In genomic region chr6:31947070-31947675, GRCh38 we compare ENCODE assay signal across 22 cellular contexts. TPM values are rescaled to one million over a fixed set of nuclear protein-coding genes. Genes with fewer than 3 reads are reported as not detected.
"Had no signal": no experiment of that assay in that cellular context is flagged by ENCODE, and none has a peak within 500 bp of the region (broad histone marks: within the 10 kb centered on the region; RNA-seq: fewer than 3 reads in every experiment).

No MANE protein-coding gene starts in this region.

- H3K36me3 ChIP-seq: prostate gland had no signal

- H3K4me3 Mint-ChIP-seq: activated CD4-positive, alpha-beta T cell treated with anti-CD3 and anti-CD28 coated beads, Interleukin-2, amount 10 ng/mL, durations not matched to agents 7 days and 5 days; activated naive CD8-positive, alpha-beta T cell treated with anti-CD3 and anti-CD28 coated beads, Interleukin-2, amount 50 U/mL, for 24 hours; activated T-helper 1 cell treated with anti-CD3 and anti-CD28 coated beads, Interleukin-12 subunit alpha, Interleukin-12 subunit beta, Interleukin-2, Interleukin-4 antibody, amounts not matched to agents 30 ng/mL and 10 ng/mL and 1 ng/mL, durations not matched to agents 14 hours and 24 hours and 36 hours; natural killer cell treated with Interleukin-12 subunit alpha and Interleukin-12 subunit beta and Interleukin-15 and Interleukin-18, amount 100 ng/mL, for 72 hours; T-helper 2 cell treated with Interferon-gamma antibody and Interleukin-4, amounts not matched to agents 5 μg/mL and 100 μg/mL, for 36 hours had no signal

- H3K4me3 ChIP-seq: left ventricle myocardium inferior, prostate gland, testis had no signal

- H3K9me3 ChIP-seq: ascending aorta, esophagus squamous epithelium, left ventricle myocardium inferior, prostate gland, stomach, testis, upper lobe of right lung had no signal

- H3K9me3 Mint-ChIP-seq: activated CD4-positive, alpha-beta T cell treated with anti-CD3 and anti-CD28 coated beads, Interleukin-2, amount 10 ng/mL, durations not matched to agents 7 days and 5 days; activated naive CD8-positive, alpha-beta T cell treated with anti-CD3 and anti-CD28 coated beads, Interleukin-2, amount 50 U/mL, for 24 hours; activated T-helper 1 cell treated with anti-CD3 and anti-CD28 coated beads, Interleukin-12 subunit alpha, Interleukin-12 subunit beta, Interleukin-2, Interleukin-4 antibody, amounts not matched to agents 30 ng/mL and 10 ng/mL and 1 ng/mL, durations not matched to agents 14 hours and 24 hours and 36 hours; natural killer cell treated with Interleukin-12 subunit alpha and Interleukin-12 subunit beta and Interleukin-15 and Interleukin-18, amount 100 ng/mL, for 72 hours; T-helper 2 cell treated with Interferon-gamma antibody and Interleukin-4, amounts not matched to agents 5 μg/mL and 100 μg/mL, for 36 hours had no signal

- FAIRE-seq: kidney had no signal

- H3K36me3 Mint-ChIP-seq: natural killer cell treated with Interleukin-12 subunit alpha and Interleukin-12 subunit beta and Interleukin-15 and Interleukin-18, amount 100 ng/mL, for 72 hours had no signal

- H3K27ac Mint-ChIP-seq: activated CD4-positive, alpha-beta T cell treated with anti-CD3 and anti-CD28 coated beads, Interleukin-2, amount 10 ng/mL, durations not matched to agents 7 days and 5 days; activated naive CD8-positive, alpha-beta T cell treated with anti-CD3 and anti-CD28 coated beads, Interleukin-2, amount 50 U/mL, for 24 hours; activated T-helper 1 cell treated with anti-CD3 and anti-CD28 coated beads, Interleukin-12 subunit alpha, Interleukin-12 subunit beta, Interleukin-2, Interleukin-4 antibody, amounts not matched to agents 30 ng/mL and 10 ng/mL and 1 ng/mL, durations not matched to agents 14 hours and 24 hours and 36 hours; natural killer cell treated with Interleukin-12 subunit alpha and Interleukin-12 subunit beta and Interleukin-15 and Interleukin-18, amount 100 ng/mL, for 72 hours; T-helper 2 cell treated with Interferon-gamma antibody and Interleukin-4, amounts not matched to agents 5 μg/mL and 100 μg/mL, for 36 hours had no signal

- ATAC-seq: activated naive CD8-positive, alpha-beta T cell treated with anti-CD3 and anti-CD28 coated beads, Interleukin-2, amount 50 U/mL, for 24 hours; sciatic nerve; upper lobe of right lung had no signal

- H3K4me1 Mint-ChIP-seq: activated CD4-positive, alpha-beta T cell treated with anti-CD3 and anti-CD28 coated beads, Interleukin-2, amount 10 ng/mL, durations not matched to agents 7 days and 5 days had no signal

- H3K27me3 ChIP-seq: ascending aorta, stomach, testis, upper lobe of right lung had no signal

- DNase-seq: activated CD4-positive, alpha-beta T cell treated with anti-CD3 and anti-CD28 coated beads, Interleukin-2, amount 10 ng/mL, durations not matched to agents 7 days and 5 days; activated CD4-positive, CD25-positive, alpha-beta regulatory T cell; activated naive CD4-positive, alpha-beta T cell treated with Interleukin-2 at 50 U/mL for 16 hours; activated naive CD8-positive, alpha-beta T cell treated with anti-CD3 and anti-CD28 coated beads, Interleukin-2, amount 50 U/mL, for 24 hours; esophagus squamous epithelium; hippocampal formation; kidney; left ventricle myocardium inferior; mesenchymal stem cell; occipital lobe; stimulated activated CD4-positive, alpha-beta T cell treated with anti-CD3 and anti-CD28 coated beads, Interleukin-1b, Interleukin-23, amount 100 ng/mL, for 48 hours; stomach; testis; upper lobe of right lung had no signal

RNA-seq across cellular contexts. Expression of gene CFB, which starts 1.3 kb away (rescaled TPM):
- total RNA-seq: activated CD8-positive, alpha-beta memory T cell treated with anti-CD3 and anti-CD28 coated beads for 36 hours had no signal

RNA-seq across cellular contexts. Expression of gene C2, which starts 19.7 kb away (rescaled TPM):
- total RNA-seq: glomerular endothelial cell had no signal
